In the genomic region with DNA sequence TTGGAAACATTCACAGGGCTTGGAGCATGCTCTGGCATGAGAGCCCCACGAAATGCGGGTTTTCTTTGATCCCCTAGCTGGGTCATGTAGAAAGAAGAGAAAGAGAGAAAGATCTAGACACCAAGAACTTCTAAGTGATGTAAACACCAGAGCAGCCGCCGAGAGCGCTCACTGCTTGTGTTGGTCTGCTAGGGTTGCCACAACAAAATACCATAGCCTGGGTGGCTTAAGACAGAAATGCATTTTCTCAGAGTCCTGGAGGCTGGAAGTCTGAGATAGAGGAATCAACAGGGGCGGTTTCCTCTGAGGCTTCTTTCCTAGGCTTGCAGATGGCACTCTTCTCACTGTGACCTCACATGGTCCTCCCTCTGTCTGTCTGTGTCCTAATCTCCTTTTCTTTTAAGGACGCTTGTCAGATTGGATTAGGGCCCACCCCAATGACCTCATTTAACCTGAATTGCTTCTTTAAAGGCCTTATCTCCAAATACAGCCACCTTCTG, we compare ENCODE assay signal across 1 cellular context.
TF ChIP-seq lines count a peak whose summit lies in the region.

No MANE protein-coding gene starts in this region.

TF ChIP-seq in K562, 482 proteins besides CTCF, POLR2A, EP300 and RAD21 (continued from another document and continues in another):
- TF ChIP-seq, protein P1, sequence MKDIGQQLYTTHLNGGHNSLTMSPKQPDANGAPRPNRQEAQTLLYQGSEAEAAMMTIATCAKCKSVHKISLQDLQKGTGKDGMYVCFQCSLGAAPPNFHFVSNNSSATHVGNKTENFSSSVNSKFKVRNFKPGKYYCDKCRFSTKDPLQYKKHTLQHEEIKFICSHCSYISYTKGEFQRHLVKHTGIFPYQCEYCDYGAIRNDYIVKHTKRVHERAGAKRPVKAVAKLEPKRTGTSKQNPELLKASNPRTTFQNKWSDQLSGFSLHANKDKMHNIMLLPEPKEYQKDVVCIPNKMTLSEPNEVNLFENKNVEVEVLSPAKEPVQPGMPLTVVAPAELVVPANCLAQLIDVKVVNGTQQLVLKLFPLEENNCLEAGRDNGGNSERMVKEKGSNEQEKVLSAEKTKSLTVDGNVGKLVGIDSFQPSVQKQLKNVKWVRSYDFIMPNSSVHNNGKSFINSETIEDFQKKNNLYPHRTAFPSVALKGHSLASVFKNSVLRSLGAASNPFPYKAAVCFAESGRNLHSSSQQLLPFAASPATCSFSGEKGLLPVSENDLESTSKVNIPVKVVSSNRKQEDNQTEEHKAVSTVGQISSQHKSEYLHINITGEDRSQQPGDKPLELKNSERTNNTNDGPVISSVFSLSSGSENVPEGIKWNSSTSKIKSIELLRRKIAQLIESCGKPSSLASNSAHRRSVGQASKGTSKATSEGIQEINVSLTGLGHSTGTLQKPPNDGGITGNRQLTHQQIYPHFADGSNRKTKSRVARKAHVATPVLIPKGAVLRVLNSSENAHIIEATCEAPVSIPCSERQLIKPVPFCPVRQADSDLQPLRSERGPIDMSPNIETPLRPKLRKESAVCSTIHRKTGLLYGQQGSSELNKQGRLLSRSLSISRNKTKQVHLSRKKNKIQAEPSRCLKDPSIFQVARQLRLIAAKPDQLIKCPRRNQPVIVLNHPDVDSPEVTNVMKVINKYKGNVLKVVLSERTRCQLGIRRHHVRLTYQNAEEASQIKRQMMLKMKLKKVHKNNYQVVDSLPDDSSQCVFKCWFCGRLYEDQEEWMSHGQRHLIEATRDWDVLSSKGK (CRISPR knock-in tag; IDR thresholded peaks at IDR 0.05): no peak
- TF ChIP-seq PCBP1 (IDR thresholded peaks at IDR 0.05; ENCODE audit: low read depth, low read length, poor library complexity, severe bottlenecking) (no peak), FOXA1 (IDR thresholded peaks at IDR 0.05; ENCODE audit: borderline replicate concordance) (no peak), TEAD4 (IDR thresholded peaks at IDR 0.05; ENCODE audit: low read length) (peak; percentile 55; the same call in 1 of the 2 replicates), TEAD4 (CRISPR knock-in tag; IDR thresholded peaks at IDR 0.05; ENCODE audit: borderline replicate concordance) (no peak), CCAR2 (IDR thresholded peaks at IDR 0.05; ENCODE audit: low read depth, low read length) (no peak), KLF1 (tag; IDR thresholded peaks at IDR 0.05) (no peak), L3MBTL2 (IDR thresholded peaks at IDR 0.05) (no peak), LARP7 (IDR thresholded peaks at IDR 0.05) (no peak), RBM22 (IDR thresholded peaks at IDR 0.05; ENCODE audit: low read depth, low read length, poor library complexity, severe bottlenecking) (no peak), CBX5 (IDR thresholded peaks at IDR 0.05; ENCODE audit: borderline replicate concordance, low read depth) (no peak), ZKSCAN1 (IDR thresholded peaks at IDR 0.05; ENCODE audit: low read depth, low read length) (no peak), IRF9 (tag; IDR thresholded peaks at IDR 0.05) (no peak), SIN3B (IDR thresholded peaks at IDR 0.05; ENCODE audit: low read depth) (no peak), ELF4 (CRISPR knock-in tag; IDR thresholded peaks at IDR 0.05) (no peak), ZNF384 (IDR thresholded peaks at IDR 0.05; ENCODE audit: low read depth, low read length) (no peak), BCOR (IDR thresholded peaks at IDR 0.05) (no peak), SMARCA5 (IDR thresholded peaks at IDR 0.05) (no peak), ZNF197 (CRISPR knock-in tag; IDR thresholded peaks at IDR 0.05; ENCODE audit: low read depth) (no peak), ZHX1 (conservative IDR thresholded peaks at IDR 0.05; ENCODE audit: low read length) (no peak), DACH1 (IDR thresholded peaks at IDR 0.05; ENCODE audit: partially characterized antibody) (no peak), PHF20 (IDR thresholded peaks at IDR 0.05; ENCODE audit: partially characterized antibody) (no peak), ZNF780A (CRISPR knock-in tag; IDR thresholded peaks at IDR 0.05) (no peak), ZNF143 (CRISPR knock-in tag; IDR thresholded peaks at IDR 0.05) (no peak), KDM1A (IDR thresholded peaks at IDR 0.05) (0 out of 4 replicates have a peak, but pooled peaks have one; percentile 9 to 23), MAFG (tag; conservative IDR thresholded peaks at IDR 0.05) (no peak), GATAD2A (IDR thresholded peaks at IDR 0.05) (no peak), BRF1 (IDR thresholded peaks at IDR 0.05; ENCODE audit: borderline replicate concordance, extremely low read depth, insufficient read length) (no peak), SNIP1 (IDR thresholded peaks at IDR 0.05; ENCODE audit: low read depth) (0 out of 2 replicates have a peak, but pooled peaks have one; percentile 21), ZNF639 (CRISPR knock-in tag; conservative IDR thresholded peaks at IDR 0.05 in 1 of 2, IDR thresholded peaks at IDR 0.05 in 1 of 2) (no peak), TCF3 (CRISPR knock-in tag; IDR thresholded peaks at IDR 0.05) (peak; percentile 21; the same call in 1 of the 2 replicates), ESRRA (IDR thresholded peaks at IDR 0.05; ENCODE audit: borderline replicate concordance, low read depth) (no peak; the same call in 1 of the 2 replicates), CCNT2 (IDR thresholded peaks at IDR 0.05; ENCODE audit: borderline replicate concordance, extremely low read depth, insufficient read length, low read depth, low read length) (peak; percentile 41), FOXJ2 (tag; IDR thresholded peaks at IDR 0.05) (peak; percentile 87), NCOR1 (IDR thresholded peaks at IDR 0.05) (peak; percentile 78), SMAD4 (CRISPR knock-in tag; conservative IDR thresholded peaks at IDR 0.05) (peak; percentile 72; the same call in 1 of the 2 replicates), CREBBP (IDR thresholded peaks at IDR 0.05; ENCODE audit: low read depth, low read length) (no peak), TBL1XR1 (IDR thresholded peaks at IDR 0.05; ENCODE audit: low read length in 2 of 2) (0 out of 4 replicates have a peak, but pooled peaks of 1 of the 2 experiments have one; percentile 32), TAF15 (IDR thresholded peaks at IDR 0.05; ENCODE audit: low read depth, low read length) (no peak), CBFA2T2 (conservative IDR thresholded peaks at IDR 0.05) (peak; percentile 55), NELFE (IDR thresholded peaks at IDR 0.05; ENCODE audit: insufficient read depth, insufficient read length) (no peak), CBFA2T3 (IDR thresholded peaks at IDR 0.05) (peak; percentile 75), PKNOX1 (IDR thresholded peaks at IDR 0.05) (no peak), SOX6 (IDR thresholded peaks at IDR 0.05) (peak; percentile 47; the same call in 1 of the 2 replicates), XRCC4 (IDR thresholded peaks at IDR 0.05; ENCODE audit: extremely low read depth, insufficient read depth, insufficient read length) (no peak), MCM5 (IDR thresholded peaks at IDR 0.05; ENCODE audit: low read depth) (no peak), ATF7 (IDR thresholded peaks at IDR 0.05) (peak; percentile 81)
- TF ChIP-seq, protein P2, sequence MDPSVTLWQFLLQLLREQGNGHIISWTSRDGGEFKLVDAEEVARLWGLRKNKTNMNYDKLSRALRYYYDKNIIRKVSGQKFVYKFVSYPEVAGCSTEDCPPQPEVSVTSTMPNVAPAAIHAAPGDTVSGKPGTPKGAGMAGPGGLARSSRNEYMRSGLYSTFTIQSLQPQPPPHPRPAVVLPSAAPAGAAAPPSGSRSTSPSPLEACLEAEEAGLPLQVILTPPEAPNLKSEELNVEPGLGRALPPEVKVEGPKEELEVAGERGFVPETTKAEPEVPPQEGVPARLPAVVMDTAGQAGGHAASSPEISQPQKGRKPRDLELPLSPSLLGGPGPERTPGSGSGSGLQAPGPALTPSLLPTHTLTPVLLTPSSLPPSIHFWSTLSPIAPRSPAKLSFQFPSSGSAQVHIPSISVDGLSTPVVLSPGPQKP (CRISPR knock-in tag; IDR thresholded peaks at IDR 0.05): no peak
- TF ChIP-seq, protein P3, sequence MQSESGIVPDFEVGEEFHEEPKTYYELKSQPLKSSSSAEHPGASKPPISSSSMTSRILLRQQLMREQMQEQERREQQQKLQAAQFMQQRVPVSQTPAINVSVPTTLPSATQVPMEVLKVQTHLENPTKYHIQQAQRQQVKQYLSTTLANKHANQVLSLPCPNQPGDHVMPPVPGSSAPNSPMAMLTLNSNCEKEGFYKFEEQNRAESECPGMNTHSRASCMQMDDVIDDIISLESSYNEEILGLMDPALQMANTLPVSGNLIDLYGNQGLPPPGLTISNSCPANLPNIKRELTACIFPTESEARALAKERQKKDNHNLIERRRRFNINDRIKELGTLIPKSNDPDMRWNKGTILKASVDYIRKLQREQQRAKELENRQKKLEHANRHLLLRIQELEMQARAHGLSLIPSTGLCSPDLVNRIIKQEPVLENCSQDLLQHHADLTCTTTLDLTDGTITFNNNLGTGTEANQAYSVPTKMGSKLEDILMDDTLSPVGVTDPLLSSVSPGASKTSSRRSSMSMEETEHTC (IDR thresholded peaks at IDR 0.05): no peak
- TF ChIP-seq, protein P4, sequence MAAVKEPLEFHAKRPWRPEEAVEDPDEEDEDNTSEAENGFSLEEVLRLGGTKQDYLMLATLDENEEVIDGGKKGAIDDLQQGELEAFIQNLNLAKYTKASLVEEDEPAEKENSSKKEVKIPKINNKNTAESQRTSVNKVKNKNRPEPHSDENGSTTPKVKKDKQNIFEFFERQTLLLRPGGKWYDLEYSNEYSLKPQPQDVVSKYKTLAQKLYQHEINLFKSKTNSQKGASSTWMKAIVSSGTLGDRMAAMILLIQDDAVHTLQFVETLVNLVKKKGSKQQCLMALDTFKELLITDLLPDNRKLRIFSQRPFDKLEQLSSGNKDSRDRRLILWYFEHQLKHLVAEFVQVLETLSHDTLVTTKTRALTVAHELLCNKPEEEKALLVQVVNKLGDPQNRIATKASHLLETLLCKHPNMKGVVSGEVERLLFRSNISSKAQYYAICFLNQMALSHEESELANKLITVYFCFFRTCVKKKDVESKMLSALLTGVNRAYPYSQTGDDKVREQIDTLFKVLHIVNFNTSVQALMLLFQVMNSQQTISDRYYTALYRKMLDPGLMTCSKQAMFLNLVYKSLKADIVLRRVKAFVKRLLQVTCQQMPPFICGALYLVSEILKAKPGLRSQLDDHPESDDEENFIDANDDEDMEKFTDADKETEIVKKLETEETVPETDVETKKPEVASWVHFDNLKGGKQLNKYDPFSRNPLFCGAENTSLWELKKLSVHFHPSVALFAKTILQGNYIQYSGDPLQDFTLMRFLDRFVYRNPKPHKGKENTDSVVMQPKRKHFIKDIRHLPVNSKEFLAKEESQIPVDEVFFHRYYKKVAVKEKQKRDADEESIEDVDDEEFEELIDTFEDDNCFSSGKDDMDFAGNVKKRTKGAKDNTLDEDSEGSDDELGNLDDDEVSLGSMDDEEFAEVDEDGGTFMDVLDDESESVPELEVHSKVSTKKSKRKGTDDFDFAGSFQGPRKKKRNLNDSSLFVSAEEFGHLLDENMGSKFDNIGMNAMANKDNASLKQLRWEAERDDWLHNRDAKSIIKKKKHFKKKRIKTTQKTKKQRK (IDR thresholded peaks at IDR 0.05; ENCODE audit: borderline replicate concordance, low read depth, low read length): no peak
- TF ChIP-seq, protein P5, sequence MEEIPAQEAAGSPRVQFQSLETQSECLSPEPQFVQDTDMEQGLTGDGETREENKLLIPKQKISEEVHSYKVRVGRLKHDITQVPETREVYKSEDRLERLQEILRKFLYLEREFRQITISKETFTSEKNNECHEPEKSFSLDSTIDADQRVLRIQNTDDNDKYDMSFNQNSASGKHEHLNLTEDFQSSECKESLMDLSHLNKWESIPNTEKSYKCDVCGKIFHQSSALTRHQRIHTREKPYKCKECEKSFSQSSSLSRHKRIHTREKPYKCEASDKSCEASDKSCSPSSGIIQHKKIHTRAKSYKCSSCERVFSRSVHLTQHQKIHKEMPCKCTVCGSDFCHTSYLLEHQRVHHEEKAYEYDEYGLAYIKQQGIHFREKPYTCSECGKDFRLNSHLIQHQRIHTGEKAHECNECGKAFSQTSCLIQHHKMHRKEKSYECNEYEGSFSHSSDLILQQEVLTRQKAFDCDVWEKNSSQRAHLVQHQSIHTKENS (CRISPR knock-in tag; IDR thresholded peaks at IDR 0.05): no peak
